In genomic region chr5:143313298-143313852, GRCh38 we compare ENCODE assay signal across 16 cellular contexts.
DNase-seq lines count a peak whose midpoint lies in the region; ATAC-seq, FAIRE-seq and TF ChIP-seq lines count a peak whose summit lies in the region.
"Had no signal": no experiment of that assay in that cellular context is flagged by ENCODE, and none has a peak within 500 bp of the region (broad histone marks: within the 10 kb centered on the region; RNA-seq: fewer than 3 reads in every experiment).

No MANE protein-coding gene starts in this region.

- peak overlapping the region; percentile 69 for H3K4me2 ChIP-seq in DOHH2 (ENCODE audit: low read length)
- peak overlapping the region; percentile 35 for H3K4me2 ChIP-seq in mammary epithelial cell (ENCODE audit: insufficient read depth, low read depth, low read length)
- H3K4me2 ChIP-seq: KMS-11 had no signal

- CTCF ChIA-PET in mammary epithelial cell (lab: Charles Lee; ENCODE audit: low non-redundant PET): no interaction called here

- peaks cover 82% of the 10 kb centered on the region for H3K79me2 ChIP-seq in DOHH2 (ENCODE audit: control insufficient read depth, low read length)
- H3K79me2 ChIP-seq in mammary epithelial cell (ENCODE audit: insufficient read depth, low read length): peaks cover 83% of the 10 kb centered on the region

- peak overlapping the region; percentile 59 for H3K4me3 ChIP-seq in DOHH2 (ENCODE audit: low read length)
- H3K4me3 ChIP-seq in mammary epithelial cell (replicated peaks in 1 of 3; ENCODE audit: insufficient read depth in 1 of 3, low read depth in 2 of 3, low read length in 3 of 3): no peak overlapping the region
- H3K4me3 ChIP-seq in psoas muscle: no peak overlapping the region
- no peak overlapping the region for H3K4me3 ChIP-seq in pancreas
- H3K4me3 ChIP-seq: HAP-1 had no signal

- no TSS peak for BruUV-seq in mammary epithelial cell (replicated peaks; lab: Mats Ljungman, UMichigan)

- FAIRE-seq in pancreas (lab: Jason Lieb, UNC): no peak
- FAIRE-seq: G401.6 had no signal

- H3K27ac ChIP-seq in DOHH2 (ENCODE audit: low read depth, low read length) (peak overlapping the region; percentile 81), mammary epithelial cell (ENCODE audit: insufficient read depth, low read depth, low read length) (peak overlapping the region; percentile 92), psoas muscle (peak overlapping the region; percentile 86), pancreas (no peak overlapping the region)
- H3K27ac ChIP-seq: C4-2B, KMS-11, parathyroid adenoma had no signal

- ATAC-seq in psoas muscle (no peak), pancreas (no peak), Right ventricle myocardium inferior (no peak)

- TF ChIP-seq CTCF in DOHH2 (IDR thresholded peaks at IDR 0.05; ENCODE audit: low read depth, low read length, poor library complexity, severe bottlenecking): no peak
- no peak for TF ChIP-seq CTCF in mammary epithelial cell (conservative IDR thresholded peaks at IDR 0.05 in 1 of 2, IDR thresholded peaks at IDR 0.05 in 1 of 2; ENCODE audit: extremely low read depth in 1 of 2, insufficient read depth in 1 of 2, low read depth in 1 of 2, low read length in 2 of 2)
- TF ChIP-seq CTCF in psoas muscle (IDR thresholded peaks at IDR 0.05): no peak
- TF ChIP-seq CTCF in pancreas (IDR thresholded peaks at IDR 0.05): no peak

- H3F3A ChIP-seq in DOHH2 (ENCODE audit: control insufficient read depth, insufficient read depth): peaks cover 10% of the 10 kb centered on the region; the same call in 1 of the 2 replicates

- H3K4me1 ChIP-seq in DOHH2 (ENCODE audit: control insufficient read depth, low read length) (peaks cover 62% of the 10 kb centered on the region), mammary epithelial cell (ENCODE audit: insufficient read depth, low read length) (peaks cover 87% of the 10 kb centered on the region), psoas muscle (peaks cover 61% of the 10 kb centered on the region), pancreas (peaks cover 13 to 18% (median 18%) of the 10 kb centered on the region in 3 donors)
- H3K4me1 ChIP-seq: HAP-1 had no signal

- no peak overlapping the region for H3K9ac ChIP-seq in mammary epithelial cell (ENCODE audit: insufficient read depth, low read length)
- H3K9ac ChIP-seq: KMS-11, parathyroid adenoma had no signal

- intact Hi-C loops in mammary epithelial cell (cut with micrococcal nuclease) (loop anchor here (5.0 to 10.0 kb wide), 2 partner anchors 194 to 241 kb away; no protein-coding TSS in a partner anchor), psoas muscle (cut with DNase I) (loop anchor here in 1 of 2 donors (10.0 kb wide), 1 partner anchor 61 kb away; no protein-coding TSS in a partner anchor), pancreas (cut with DNase I) (no loop called here), Right ventricle myocardium inferior (cut with DNase I) (loop anchor here (10.0 kb wide), 1 partner anchor 389 kb away; no protein-coding TSS in a partner anchor)

- H4K20me1 ChIP-seq in DOHH2 (ENCODE audit: control insufficient read depth, insufficient read depth, low read depth, low read length): no peaks in the 10 kb centered on the region
- no peaks in the 10 kb centered on the region for H4K20me1 ChIP-seq in mammary epithelial cell (ENCODE audit: insufficient read depth, low read length)

- H2AFZ ChIP-seq in mammary epithelial cell (ENCODE audit: low read depth, low read length): no peak overlapping the region
- H2AFZ ChIP-seq: parathyroid adenoma had no signal

- dilution Hi-C loops in mammary epithelial cell (cut with HindIII; ENCODE audit: low sequenced_read_pairs): no loop called here

- H3K9me3 ChIP-seq in DOHH2 (ENCODE audit: control insufficient read depth, insufficient read depth, low read length) (no peaks in the 10 kb centered on the region), mammary epithelial cell (replicated peaks; ENCODE audit: insufficient read depth, low read length) (no peaks in the 10 kb centered on the region), psoas muscle (no peaks in the 10 kb centered on the region), pancreas (no peaks in the 10 kb centered on the region)
- H3K9me3 ChIP-seq: HAP-1 had no signal

- DNase-seq in LHCN-M2 (ENCODE audit: low read depth) (peak; percentile 32), mammary epithelial cell (no peak), psoas muscle (no peak), ureter (ENCODE audit: low spot score) (no peak), pancreas (no peak), Right ventricle myocardium inferior (ENCODE audit: missing footprints) (no peak)
- DNase-seq: effector CD4-positive, alpha-beta T cell; NCI-H1694 treated with DMSO at 0.1 percent for 48 hours; RPMI8226; stimulated activated CD4-positive, alpha-beta T cell treated with anti-CD3 and anti-CD28 coated beads, Interleukin-2, amount 100 ng/mL, for 24 hours had no signal

- H3K36me3 ChIP-seq in DOHH2 (ENCODE audit: control insufficient read depth, low read length) (peaks cover 65% of the 10 kb centered on the region), mammary epithelial cell (ENCODE audit: insufficient read depth, low read length) (peaks cover 15% of the 10 kb centered on the region), psoas muscle (ENCODE audit: insufficient read depth in 1 of 2, low read depth in 1 of 2) (peaks cover 8 to 49% of the 10 kb centered on the region in 2 donors), pancreas (peaks cover 0 to 5% (median 4%) of the 10 kb centered on the region in 3 donors)
- H3K36me3 ChIP-seq: HAP-1 had no signal

- H3K27me3 ChIP-seq in DOHH2 (ENCODE audit: control insufficient read depth, low read length): no peaks in the 10 kb centered on the region
- H3K27me3 ChIP-seq in mammary epithelial cell (ENCODE audit: insufficient read depth, low read length): no peaks in the 10 kb centered on the region
- H3K27me3 ChIP-seq in psoas muscle (ENCODE audit: insufficient read depth in 3 of 3, low read length in 2 of 3): no peaks in the 10 kb centered on the region
- no peaks in the 10 kb centered on the region for H3K27me3 ChIP-seq in pancreas

- in situ Hi-C loops in mammary epithelial cell (cut with MboI; ENCODE audit: low sequenced_read_pairs in 2 of 2): loop anchor here in 1 of 2 donors (10.0 kb wide), 1 partner anchor 81 kb away; no protein-coding TSS in a partner anchor

- no peaks in the 10 kb centered on the region for H3K9me2 ChIP-seq in DOHH2 (replicated peaks; ENCODE audit: control insufficient read depth, low read length)

- 30% methylated on average over 1 of the region's 1 CpG for WGBS in mammary epithelial cell (ENCODE audit: low coverage, missing lambda C conversion rate)
- WGBS in psoas muscle, 3 donors: 59 to 68% (median 67%) methylated on average over 1 of the region's 1 CpG
- 67 to 78% methylated on average over 1 of the region's 1 CpG for WGBS in pancreas, 2 donors

Comparison
In these comparisons a context has a peak if more than half of its experiments do, and no peak if none do; other contexts are left out.
1. H3K27ac ChIP-seq: peak in DOHH2 (single experiment), mammary epithelial cell (single experiment) and psoas muscle (single experiment); none in pancreas (0 of 4).
2. intact Hi-C loops: an anchor here in mammary epithelial cell (5.0 to 10.0 kb wide) and Right ventricle myocardium inferior (10.0 kb wide); none called in pancreas.